ENCODE assay signal across 8 cellular contexts in genomic region chr4:183905593-183906485, GRCh38. TPM values are rescaled to one million over a fixed set of nuclear protein-coding genes. Genes with fewer than 3 reads are reported as not detected.
DNase-seq lines count a peak whose midpoint lies in the region; ATAC-seq and TF ChIP-seq lines count a peak whose summit lies in the region.

No MANE protein-coding gene starts in this region.

- H3K9me3 Mint-ChIP-seq in nephron, result peaks cover 14% of the 10 kb centered on the region

- peaks cover 23% of the 10 kb centered on the region for H3K27me3 Mint-ChIP-seq in nephron (ENCODE audit: low read depth)

- TF ChIP-seq CTCF in WI38 (IDR thresholded peaks at IDR 0.05; ENCODE audit: low read depth, low read length), result no peak
- TF ChIP-seq CTCF in foreskin keratinocyte (conservative IDR thresholded peaks at IDR 0.05), result no peak
- TF ChIP-seq CTCF in nephron (IDR thresholded peaks at IDR 0.05; ENCODE audit: unreplicated experiment in 3 of 3), result no peak

- H3K27me3 ChIP-seq in foreskin keratinocyte, result peaks cover 74% of the 10 kb centered on the region

- H3K4me1 ChIP-seq in foreskin keratinocyte, result no peaks in the 10 kb centered on the region

- peaks cover 26% of the 10 kb centered on the region for H3K4me1 Mint-ChIP-seq in nephron

- DNase-seq in AG08396 (ENCODE audit: low spot score) (peak; percentile 59), HK-2 (ENCODE audit: unreplicated experiment) (peak; percentile 47), foreskin keratinocyte (no peak), NCI-H2196 treated with DMSO at 0.1 percent for 48 hours (lab: John Stamatoyannopoulos, UW; ENCODE audit: unreplicated experiment) (no peak)

- H3K27ac ChIP-seq in foreskin keratinocyte, result no peak overlapping the region

- H3K27ac Mint-ChIP-seq in nephron, result peak overlapping the region; percentile 23 to 66 (median 62)

- ATAC-seq in foreskin keratinocyte, result peak; percentile 51
- no peak for ATAC-seq in GM19395 (IDR thresholded peaks at IDR 0.05; ENCODE audit: unreplicated experiment)
- ATAC-seq in GM21390 (IDR thresholded peaks at IDR 0.05; ENCODE audit: unreplicated experiment), result no peak

- peak overlapping the region; percentile 82 to 91 (median 86) for H3K4me3 Mint-ChIP-seq in nephron

- peaks cover 2% of the 10 kb centered on the region for H3K36me3 Mint-ChIP-seq in nephron (ENCODE audit: low read depth)

- H3K4me3 ChIP-seq in WI38 (ENCODE audit: low read depth, low read length), result peak overlapping the region; percentile 41

RNA-seq across cellular contexts. Expression of gene STOX2, which starts 0.7 kb away (rescaled TPM):
- 0.75 and 0.99 TPM in 2 replicates for total RNA-seq in foreskin keratinocyte
- 0.14 and 0.24 TPM in 2 replicates for polyA plus RNA-seq in foreskin keratinocyte

Comparison
In these comparisons a context has a peak if more than half of its experiments do, and no peak if none do; other contexts are left out.
1. DNase-seq: peak in AG08396 (single experiment) and HK-2 (single experiment); none in foreskin keratinocyte (0 of 2) and NCI-H2196 treated with DMSO at 0.1 percent for 48 hours (single experiment).